Comparison of ENCODE assay signal across 12 cellular contexts in the genomic region with DNA sequence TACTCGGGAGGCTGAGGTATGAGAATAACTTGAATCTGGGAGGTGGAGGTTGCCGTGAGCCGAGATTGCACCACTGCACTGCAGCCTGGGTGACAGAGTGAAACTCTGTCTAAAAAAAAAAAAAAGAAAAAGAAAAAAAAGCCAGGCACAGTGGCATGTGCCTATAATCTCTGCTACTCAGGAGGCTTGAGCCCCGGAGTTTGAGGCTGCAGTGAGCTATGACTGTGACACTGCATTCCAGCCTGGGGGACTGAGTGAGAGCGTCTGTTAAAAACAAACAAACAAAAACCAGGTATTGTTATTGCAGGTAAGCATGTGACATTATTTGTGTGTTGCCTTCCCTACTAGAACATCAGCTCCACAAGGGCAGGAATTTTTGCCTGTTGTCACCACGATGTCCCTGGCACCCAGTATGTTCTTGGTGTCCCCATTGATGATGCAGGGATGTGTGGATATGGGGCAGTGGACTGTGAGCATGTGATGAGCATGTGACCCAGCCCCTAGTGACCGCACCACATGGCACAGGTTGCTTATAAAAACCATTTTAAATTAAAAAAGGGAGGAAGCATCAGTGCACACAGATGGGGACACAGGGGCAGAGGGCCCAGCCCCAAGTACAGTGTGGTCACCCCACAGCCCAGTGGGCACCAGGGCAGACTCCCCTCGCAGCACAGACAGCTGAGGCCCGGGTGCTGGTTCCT. TPM values are rescaled to one million over a fixed set of nuclear protein-coding genes. Genes with fewer than 3 reads are reported as not detected.
A peak's percentile ranks its signal among the peaks of the same experiment; 100 is the strongest.
DNase-seq lines count a peak whose midpoint lies in the region; ATAC-seq and TF ChIP-seq lines count a peak whose summit lies in the region.
"Had no signal": no experiment of that assay in that cellular context is flagged by ENCODE, and none has a peak within 500 bp of the region (broad histone marks: within the 10 kb centered on the region; RNA-seq: fewer than 3 reads in every experiment).

No MANE protein-coding gene starts in this region.

- H3K4me1 Mint-ChIP-seq in Calu3 (ENCODE audit: low read depth, unreplicated experiment) (peaks cover 12% of the 10 kb centered on the region), WTC11 (peaks cover 13% of the 10 kb centered on the region)

- H3K27me3 Mint-ChIP-seq in Calu3 (ENCODE audit: unreplicated experiment) (no peaks in the 10 kb centered on the region), WTC11 (ENCODE audit: low read depth) (no peaks in the 10 kb centered on the region)

- no peak overlapping the region for H3K4me2 ChIP-seq in hepatocyte

- H3K27ac Mint-ChIP-seq in Calu3 (ENCODE audit: unreplicated experiment): no peak overlapping the region
- H3K27ac Mint-ChIP-seq in WTC11: no peak overlapping the region
- H3K27ac Mint-ChIP-seq: activated naive CD4-positive, alpha-beta T cell treated with anti-CD3 and anti-CD28 coated beads, Interleukin-2, amount 50 U/mL, for 72 hours had no signal

- no peaks in the 10 kb centered on the region for H3K9me2 ChIP-seq in hepatocyte (replicated peaks; ENCODE audit: insufficient read depth)

- H3K4me3 ChIP-seq in hepatocyte (no peak overlapping the region), retinal pigment epithelial cell (ENCODE audit: low read length) (no peak overlapping the region)

- WGBS in hepatocyte (ENCODE audit: low lambda C conversion rate, missing lambda C conversion rate): 75% methylated on average over 9 of the region's 9 CpGs

- BruUV-seq in Calu3 (replicated peaks; lab: Mats Ljungman, UMichigan): TSS peak; percentile 30

- H3K4me3 Mint-ChIP-seq in Calu3 (ENCODE audit: low read depth, unreplicated experiment) (no peak overlapping the region), WTC11 (peak overlapping the region; percentile 69)

- H3K27me3 ChIP-seq in hepatocyte: no peaks in the 10 kb centered on the region

- H3K27ac ChIP-seq in hepatocyte: peak overlapping the region; percentile 93

- DNase-seq in Calu3 (no peak), WTC11 (ENCODE audit: low spot score) (no peak), hepatocyte (ENCODE audit: low spot score) (no peak), retinal pigment epithelial cell (ENCODE audit: low read depth) (peak; percentile 21), NCI-H187 (lab: John Stamatoyannopoulos, UW) (no peak)
- DNase-seq: COR-L47, NCI-H2029 treated with DMSO at 0.1 percent for 48 hours had no signal

- H3K79me2 ChIP-seq in hepatocyte: peaks cover 29% of the 10 kb centered on the region

- intact Hi-C loops in Calu3 (cut with micrococcal nuclease; ENCODE audit: unreplicated experiment): no loop called here

- no peaks in the 10 kb centered on the region for H3K36me3 ChIP-seq in hepatocyte (replicated peaks; ENCODE audit: insufficient read depth, low read depth)

- peaks cover 31% of the 10 kb centered on the region for H3K4me1 ChIP-seq in hepatocyte (ENCODE audit: insufficient read depth)

- H3K36me3 Mint-ChIP-seq in Calu3 (ENCODE audit: insufficient read depth, unreplicated experiment) (peaks cover 16% of the 10 kb centered on the region), WTC11 (no peaks in the 10 kb centered on the region; the same call in none of the 2 replicates)
- H3K36me3 Mint-ChIP-seq: activated naive CD4-positive, alpha-beta T cell treated with anti-CD3 and anti-CD28 coated beads, Interleukin-2, amount 50 U/mL, for 72 hours had no signal

- CTCF ChIA-PET in Calu3 (lab: Charles Lee) (interaction anchor here (1.1 kb wide), 1 partner anchor 56 kb away, joined by 3 read pairs; no protein-coding TSS in a partner anchor), WTC11 (lab: Charles Lee) (interaction anchor here (1.1 to 1.7 kb wide), 2 partner anchors 44 to 247 kb away, joined by 3 to 6 read pairs; no protein-coding TSS in a partner anchor)

- H4K20me1 ChIP-seq in hepatocyte (ENCODE audit: insufficient read depth, poor library complexity, severe bottlenecking): no peaks in the 10 kb centered on the region

- no peaks in the 10 kb centered on the region for H3K9me3 ChIP-seq in hepatocyte (ENCODE audit: low read depth)

- H3K9me3 Mint-ChIP-seq in Calu3 (ENCODE audit: low read depth, unreplicated experiment) (no peaks in the 10 kb centered on the region), WTC11 (no peaks in the 10 kb centered on the region)
- H3K9me3 Mint-ChIP-seq: activated naive CD4-positive, alpha-beta T cell treated with anti-CD3 and anti-CD28 coated beads, Interleukin-2, amount 50 U/mL, for 72 hours had no signal

- TF ChIP-seq CTCF in Calu3 (IDR thresholded peaks at IDR 0.05; ENCODE audit: unreplicated experiment) (no peak), WTC11 (IDR thresholded peaks at IDR 0.05) (no peak), hepatocyte (IDR thresholded peaks at IDR 0.05; ENCODE audit: poor library complexity) (no peak), retinal pigment epithelial cell (conservative IDR thresholded peaks at IDR 0.05; ENCODE audit: low read depth, low read length) (no peak)

- ATAC-seq in WTC11 (no peak), HG03439 (IDR thresholded peaks at IDR 0.05; ENCODE audit: unreplicated experiment) (no peak), HG03175 (IDR thresholded peaks at IDR 0.05; ENCODE audit: unreplicated experiment) (no peak), GM18519 (IDR thresholded peaks at IDR 0.05; ENCODE audit: low FRiP score, unreplicated experiment) (no peak)
- ATAC-seq: activated naive CD4-positive, alpha-beta T cell treated with anti-CD3 and anti-CD28 coated beads, Interleukin-2, amount 50 U/mL, for 72 hours had no signal

- H2AFZ ChIP-seq in hepatocyte: no peak overlapping the region

- POLR2A ChIA-PET in WTC11 (lab: Charles Lee): interaction anchor here (0.7 kb wide), 1 partner anchor 360 kb away, joined by 3 read pairs; a partner anchor contains a TSS

TF ChIP-seq in WTC11, 78 proteins besides CTCF, POLR2A, EP300 and RAD21:
- TF ChIP-seq, protein P1, sequence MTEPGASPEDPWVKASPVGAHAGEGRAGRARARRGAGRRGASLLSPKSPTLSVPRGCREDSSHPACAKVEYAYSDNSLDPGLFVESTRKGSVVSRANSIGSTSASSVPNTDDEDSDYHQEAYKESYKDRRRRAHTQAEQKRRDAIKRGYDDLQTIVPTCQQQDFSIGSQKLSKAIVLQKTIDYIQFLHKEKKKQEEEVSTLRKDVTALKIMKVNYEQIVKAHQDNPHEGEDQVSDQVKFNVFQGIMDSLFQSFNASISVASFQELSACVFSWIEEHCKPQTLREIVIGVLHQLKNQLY (CRISPR knock-in tag; IDR thresholded peaks at IDR 0.05): no peak
- TF ChIP-seq MXD4 (CRISPR knock-in tag; IDR thresholded peaks at IDR 0.05; ENCODE audit: borderline replicate concordance) (no peak), ZNF317 (CRISPR knock-in tag; IDR thresholded peaks at IDR 0.05; ENCODE audit: borderline replicate concordance, low read depth) (no peak), ATF1 (CRISPR knock-in tag; IDR thresholded peaks at IDR 0.05) (no peak)
- TF ChIP-seq, protein P2, sequence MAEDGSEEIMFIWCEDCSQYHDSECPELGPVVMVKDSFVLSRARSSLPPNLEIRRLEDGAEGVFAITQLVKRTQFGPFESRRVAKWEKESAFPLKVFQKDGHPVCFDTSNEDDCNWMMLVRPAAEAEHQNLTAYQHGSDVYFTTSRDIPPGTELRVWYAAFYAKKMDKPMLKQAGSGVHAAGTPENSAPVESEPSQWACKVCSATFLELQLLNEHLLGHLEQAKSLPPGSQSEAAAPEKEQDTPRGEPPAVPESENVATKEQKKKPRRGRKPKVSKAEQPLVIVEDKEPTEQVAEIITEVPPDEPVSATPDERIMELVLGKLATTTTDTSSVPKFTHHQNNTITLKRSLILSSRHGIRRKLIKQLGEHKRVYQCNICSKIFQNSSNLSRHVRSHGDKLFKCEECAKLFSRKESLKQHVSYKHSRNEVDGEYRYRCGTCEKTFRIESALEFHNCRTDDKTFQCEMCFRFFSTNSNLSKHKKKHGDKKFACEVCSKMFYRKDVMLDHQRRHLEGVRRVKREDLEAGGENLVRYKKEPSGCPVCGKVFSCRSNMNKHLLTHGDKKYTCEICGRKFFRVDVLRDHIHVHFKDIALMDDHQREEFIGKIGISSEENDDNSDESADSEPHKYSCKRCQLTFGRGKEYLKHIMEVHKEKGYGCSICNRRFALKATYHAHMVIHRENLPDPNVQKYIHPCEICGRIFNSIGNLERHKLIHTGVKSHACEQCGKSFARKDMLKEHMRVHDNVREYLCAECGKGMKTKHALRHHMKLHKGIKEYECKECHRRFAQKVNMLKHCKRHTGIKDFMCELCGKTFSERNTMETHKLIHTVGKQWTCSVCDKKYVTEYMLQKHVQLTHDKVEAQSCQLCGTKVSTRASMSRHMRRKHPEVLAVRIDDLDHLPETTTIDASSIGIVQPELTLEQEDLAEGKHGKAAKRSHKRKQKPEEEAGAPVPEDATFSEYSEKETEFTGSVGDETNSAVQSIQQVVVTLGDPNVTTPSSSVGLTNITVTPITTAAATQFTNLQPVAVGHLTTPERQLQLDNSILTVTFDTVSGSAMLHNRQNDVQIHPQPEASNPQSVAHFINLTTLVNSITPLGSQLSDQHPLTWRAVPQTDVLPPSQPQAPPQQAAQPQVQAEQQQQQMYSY (CRISPR knock-in tag; IDR thresholded peaks at IDR 0.05): no peak
- TF ChIP-seq, protein P3, sequence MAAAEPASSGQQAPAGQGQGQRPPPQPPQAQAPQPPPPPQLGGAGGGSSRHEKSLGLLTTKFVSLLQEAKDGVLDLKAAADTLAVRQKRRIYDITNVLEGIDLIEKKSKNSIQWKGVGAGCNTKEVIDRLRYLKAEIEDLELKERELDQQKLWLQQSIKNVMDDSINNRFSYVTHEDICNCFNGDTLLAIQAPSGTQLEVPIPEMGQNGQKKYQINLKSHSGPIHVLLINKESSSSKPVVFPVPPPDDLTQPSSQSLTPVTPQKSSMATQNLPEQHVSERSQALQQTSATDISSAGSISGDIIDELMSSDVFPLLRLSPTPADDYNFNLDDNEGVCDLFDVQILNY (CRISPR knock-in tag; IDR thresholded peaks at IDR 0.05): no peak
- TF ChIP-seq, protein P4, sequence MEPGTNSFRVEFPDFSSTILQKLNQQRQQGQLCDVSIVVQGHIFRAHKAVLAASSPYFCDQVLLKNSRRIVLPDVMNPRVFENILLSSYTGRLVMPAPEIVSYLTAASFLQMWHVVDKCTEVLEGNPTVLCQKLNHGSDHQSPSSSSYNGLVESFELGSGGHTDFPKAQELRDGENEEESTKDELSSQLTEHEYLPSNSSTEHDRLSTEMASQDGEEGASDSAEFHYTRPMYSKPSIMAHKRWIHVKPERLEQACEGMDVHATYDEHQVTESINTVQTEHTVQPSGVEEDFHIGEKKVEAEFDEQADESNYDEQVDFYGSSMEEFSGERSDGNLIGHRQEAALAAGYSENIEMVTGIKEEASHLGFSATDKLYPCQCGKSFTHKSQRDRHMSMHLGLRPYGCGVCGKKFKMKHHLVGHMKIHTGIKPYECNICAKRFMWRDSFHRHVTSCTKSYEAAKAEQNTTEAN (CRISPR knock-in tag; IDR thresholded peaks at IDR 0.05): no peak

RNA-seq across cellular contexts. Expression of a gene that starts 1.6 kb away (rescaled TPM):
- total RNA-seq in Calu3 (2022): 27.8 and 31.2 TPM in 2 replicates
- 31.8 to 35.1 TPM (median 33.2 TPM) in 3 replicates for total RNA-seq in WTC11 (2021)
- total RNA-seq in hepatocyte: 58.3 and 60.3 TPM in 2 replicates
- 35.2 and 39.6 TPM in 2 replicates for polyA plus RNA-seq in hepatocyte

RNA-seq across cellular contexts. Expression of a gene that starts 40.5 kb away (rescaled TPM):
- total RNA-seq in Calu3 (2022) (not detected in 2 replicates), WTC11 (2021) (0.30 TPM in 1 of 3 replicates, not detected in the others), hepatocyte (24.9 and 25.5 TPM in 2 replicates)
- 14.4 and 20.8 TPM in 2 replicates for polyA plus RNA-seq in hepatocyte
- total RNA-seq: activated naive CD4-positive, alpha-beta T cell treated with anti-CD3 and anti-CD28 coated beads, Interleukin-2, amount 50 U/mL, for 72 hours; T-helper 1 cell treated with Interleukin-12 subunit alpha and Interleukin-12 subunit beta and Interleukin-4 antibody, amounts not matched to agents 30 ng/mL and 1 ng/mL, for 36 hours had no signal

RNA-seq across cellular contexts. Expression of a gene that starts 43.3 kb away (rescaled TPM):
- total RNA-seq in Calu3 (2022) (31.8 and 36.4 TPM in 2 replicates), WTC11 (2021) (52.0 to 62.2 TPM (median 58.3 TPM) in 3 replicates), hepatocyte (9.0 and 11.5 TPM in 2 replicates)
- 5.2 and 8.8 TPM in 2 replicates for polyA plus RNA-seq in hepatocyte

Comparison
In these comparisons a context has a peak if more than half of its experiments do, and no peak if none do; other contexts are left out.
1. RNA of a gene that starts 40.5 kb away (total RNA-seq): 24.9 to 25.5 TPM in hepatocyte; 0.30 TPM in WTC11 and not detected in Calu3; every median in the first group is over 10 times any median in the second.